8 cellular contexts compared by ENCODE assay signal in genomic region chr2:37652199-37652640, GRCh38. TPM values are rescaled to one million over a fixed set of nuclear protein-coding genes. Genes with fewer than 3 reads are reported as not detected.
A peak's percentile ranks its signal among the peaks of the same experiment; 100 is the strongest.
DNase-seq lines count a peak whose midpoint lies in the region; ATAC-seq, FAIRE-seq and TF ChIP-seq lines count a peak whose summit lies in the region.

No MANE protein-coding gene starts in this region.

- H3K4me1 ChIP-seq in K562 (replicated peaks in 1 of 2; ENCODE audit: control insufficient read depth in 2 of 2, insufficient read depth in 2 of 2, low read length in 2 of 2) = peaks cover 0 to 14% of the 10 kb centered on the region in 2 experiments; a peak in 3 of 5 replicates

- no peak overlapping the region for H3K4me3 ChIP-seq in K562

- no peaks in the 10 kb centered on the region for H3K9me3 ChIP-seq in K562 (replicated peaks; ENCODE audit: control insufficient read depth, insufficient read depth, low read depth, low read length)

- H3K27ac Mint-ChIP-seq in naive thymus-derived CD8-positive, alpha-beta T cell = peak overlapping the region in 9 of 10 donors; percentile 75 to 97 (median 86)

- no peak for TF ChIP-seq CTCF in K562 (IDR thresholded peaks at IDR 0.05 in 2 of 3, conservative IDR thresholded peaks at IDR 0.05 in 1 of 3; ENCODE audit: insufficient read depth in 2 of 3, low read depth in 1 of 3, low read length in 3 of 3)

- H3K9me1 ChIP-seq in K562 (ENCODE audit: control insufficient read depth, insufficient read depth, low read length) = no peaks in the 10 kb centered on the region

- H3K4me3 Mint-ChIP-seq in naive thymus-derived CD8-positive, alpha-beta T cell = peak overlapping the region in 6 of 10 donors; percentile 9 to 70 (median 38)

- H3K36me3 ChIP-seq in K562 (ENCODE audit: control insufficient read depth, insufficient read depth, low read length) = no peaks in the 10 kb centered on the region

- TF ChIP-seq POLR2A in K562 (conservative IDR thresholded peaks at IDR 0.05) = no peak

- no peak overlapping the region for H2AFZ ChIP-seq in K562 (ENCODE audit: low read depth, low read length)

- DNase-seq in AG20443 (ENCODE audit: low spot score) = peak; percentile 80
- peak; percentile 99 for DNase-seq in HT1080 (ENCODE audit: low read depth)
- no peak for DNase-seq in K562 (ENCODE audit: extremely low read depth in 1 of 4, low spot score in 3 of 4)
- no peak for DNase-seq in naive thymus-derived CD8-positive, alpha-beta T cell
- DNase-seq in NCI-H2107 (lab: John Stamatoyannopoulos, UW) = no peak
- no peak for DNase-seq in NCI-H187 treated with DMSO at 0.1 percent for 48 hours (lab: John Stamatoyannopoulos, UW)

- peaks cover 0 to 15% (median 8%) of the 10 kb centered on the region in 3 donors for H3K36me3 Mint-ChIP-seq in naive thymus-derived CD8-positive, alpha-beta T cell

- peaks cover 0 to 4% (median 0%) of the 10 kb centered on the region in 9 donors for H3K9me3 Mint-ChIP-seq in naive thymus-derived CD8-positive, alpha-beta T cell

- no peak overlapping the region for H3K27ac ChIP-seq in K562 (ENCODE audit: extremely low read depth, low read depth, low read length)

- no peak for ATAC-seq in K562
- ATAC-seq in naive thymus-derived CD8-positive, alpha-beta T cell = no peak
- no peak for ATAC-seq in HG03097 (IDR thresholded peaks at IDR 0.05; ENCODE audit: low FRiP score, unreplicated experiment)
- no peak for ATAC-seq in HG02642 (IDR thresholded peaks at IDR 0.05; ENCODE audit: poor library complexity, unreplicated experiment)

- H3K4me2 ChIP-seq in K562 (ENCODE audit: insufficient read depth, low read length) = no peak overlapping the region

- intact Hi-C loops in K562 (cut with micrococcal nuclease) = no loop called here

- no peaks in the 10 kb centered on the region for H3K79me2 ChIP-seq in K562 (ENCODE audit: control insufficient read depth, insufficient read depth, low read length)

- no TSS peak for BruUV-seq in K562 (replicated peaks; lab: Mats Ljungman, UMichigan)

- H3K9ac ChIP-seq in K562 (ENCODE audit: insufficient read depth in 1 of 2, low read depth in 2 of 2, low read length in 2 of 2) = no peak overlapping the region

- 0 out of 5 replicates have a peak, but pooled peaks cover 0 to 4% of the 10 kb centered on the region in 2 experiments for H3K27me3 ChIP-seq in K562 (ENCODE audit: control insufficient read depth in 2 of 2, insufficient read depth in 2 of 2, low read length in 2 of 2)

- H4K20me1 ChIP-seq in K562 (replicated peaks; ENCODE audit: control insufficient read depth, insufficient read depth, low read length) = no peaks in the 10 kb centered on the region

- FAIRE-seq in K562 (lab: Jason Lieb, UNC) = no peak

- 75% methylated on average over 4 of the region's 5 CpGs for WGBS in K562 (ENCODE audit: insufficient coverage, low coverage, missing lambda C conversion rate)

- TF ChIP-seq EP300 in K562 (IDR thresholded peaks at IDR 0.05; ENCODE audit: low read length) = no peak

- no peaks in the 10 kb centered on the region for H3K27me3 Mint-ChIP-seq in naive thymus-derived CD8-positive, alpha-beta T cell

- TF ChIP-seq RAD21 in K562 (CRISPR knock-in tag; conservative IDR thresholded peaks at IDR 0.05 in 1 of 2, IDR thresholded peaks at IDR 0.05 in 1 of 2) = no peak

- in situ Hi-C loops in K562 (cut with MboI) = no loop called here

- peaks cover 62 to 99% (median 95%) of the 10 kb centered on the region in 4 donors for H3K4me1 Mint-ChIP-seq in naive thymus-derived CD8-positive, alpha-beta T cell

- CTCF ChIA-PET in K562 (lab: Yijun Ruan, JAX; ENCODE audit: low intra/inter-chr PET ratio) = no interaction called here

- POLR2A ChIA-PET in K562 (lab: Yijun Ruan, JAX) = interaction anchor here (0.6 kb wide), 1 partner anchor 60 kb away, joined by 4 read pairs; no protein-coding TSS in a partner anchor
- POLR2A ChIA-PET in naive thymus-derived CD8-positive, alpha-beta T cell (lab: Charles Lee) = interaction anchor here (0.7 to 1.6 kb wide), 3 partner anchors 17 to 265 kb away, joined by 3 to 7 read pairs (median 4); no protein-coding TSS in a partner anchor

TF ChIP-seq in K562, 482 proteins besides CTCF, POLR2A, EP300 and RAD21:
- TF ChIP-seq CREB1 (IDR thresholded peaks at IDR 0.05) (no peak), CREB1 (CRISPR knock-in tag; IDR thresholded peaks at IDR 0.05) (no peak), ZNF384 (IDR thresholded peaks at IDR 0.05; ENCODE audit: low read depth, low read length) (peak; percentile 35; the same call in 1 of the 2 replicates)

RNA-seq across cellular contexts. Expression of gene CDC42EP3, which starts 19.2 kb away (rescaled TPM):
- total RNA-seq in HT1080 (2014; rRNA removed; shearing (Covaris generic)) = 93.8 and 101 TPM in 2 replicates
- polyA plus RNA-seq in HT1080 (2015; cell fraction: cytosol; rRNA removed) = 146 and 155 TPM in 2 replicates
- 96.6 and 109 TPM in 2 replicates for polyA plus RNA-seq in HT1080 (2015; cell fraction: nucleus; rRNA removed)
- 0.40 and 0.49 TPM in 2 replicates for total RNA-seq in K562 (2011; cell fraction: chromatin; rRNA removed; ENCODE audit: low replicate concordance)
- 0.50 and 0.53 TPM in 2 replicates for total RNA-seq in K562 (2011; cell fraction: nucleolus; rRNA removed)
- total RNA-seq in K562 (2011; cell fraction: nucleoplasm; rRNA removed) = 0.59 and 1.1 TPM in 2 replicates
- 1.8 and 3.6 TPM in 2 replicates for total RNA-seq in K562 (2014; rRNA removed)
- total RNA-seq in K562 (2014; rRNA removed; fragmentation: Illumina TruSeq; extraction: Trizol) = 3.4 and 3.8 TPM in 2 replicates
- total RNA-seq in K562 (2015; rRNA removed; fragmentation: Illumina TruSeq; extraction: Trizol) = 1.9 and 2.0 TPM in 2 replicates
- total RNA-seq in K562 (2021) = 2.5 and 4.2 TPM in 2 replicates
- polyA plus RNA-seq in K562 (2011; rRNA removed) = 0.72 and 2.0 TPM in 2 replicates
- polyA plus RNA-seq in K562 (2011; cell fraction: cytosol; rRNA removed) = 0.69 and 1.8 TPM in 2 replicates
- polyA plus RNA-seq in K562 (2011; cell fraction: nucleus; rRNA removed) = 0.78 and 1.8 TPM in 2 replicates
- 1.9 and 3.4 TPM in 2 replicates for polyA plus RNA-seq in K562 (2012)
- 4.1 and 6.4 TPM in 2 replicates for polyA plus RNA-seq in K562 (2014; fragmentation: Illumina TruSeq; extraction: Trizol)
- under 1 TPM; 0.74 to 0.77 TPM for polyA plus RNA-seq in K562 (2014; fragmentation: Nextera tagmentation; extraction: Ambion mirVana)
- 3.1 and 3.4 TPM in 2 replicates for polyA plus RNA-seq in K562 (2014; rRNA removed)
- polyA minus RNA-seq in K562 (2011; rRNA and poly(A)+ RNA removed) = 0.35 and 2.1 TPM in 2 replicates
- 0.57 and 0.64 TPM in 2 replicates for polyA minus RNA-seq in K562 (2011; cell fraction: cytosol; rRNA and poly(A)+ RNA removed)
- 0.27 and 1.2 TPM in 2 replicates for polyA minus RNA-seq in K562 (2011; cell fraction: nucleus; rRNA and poly(A)+ RNA removed)
- total RNA-seq in naive thymus-derived CD8-positive, alpha-beta T cell = 10 to 100 TPM; 28.4 to 32.3 TPM
- 10 to 100 TPM; 47.9 to 68.5 (median 52.6) TPM for polyA plus RNA-seq in naive thymus-derived CD8-positive, alpha-beta T cell

Comparison
In these comparisons a context has a peak if more than half of its experiments do, and no peak if none do; other contexts are left out.
1. DNase-seq: peak in AG20443 (single experiment) and HT1080 (single experiment); none in K562 (0 of 4), naive thymus-derived CD8-positive, alpha-beta T cell (0 of 10), NCI-H2107 (single experiment) and NCI-H187 treated with DMSO at 0.1 percent for 48 hours (single experiment).
2. RNA of gene CDC42EP3, which starts 19.2 kb away (total RNA-seq): 93.8 to 101 TPM in HT1080 and 28.4 to 32.3 TPM in naive thymus-derived CD8-positive, alpha-beta T cell; 0.40 to 4.2 TPM in K562; every median in the first group is over 4 times any median in the second.